In the genomic region with DNA sequence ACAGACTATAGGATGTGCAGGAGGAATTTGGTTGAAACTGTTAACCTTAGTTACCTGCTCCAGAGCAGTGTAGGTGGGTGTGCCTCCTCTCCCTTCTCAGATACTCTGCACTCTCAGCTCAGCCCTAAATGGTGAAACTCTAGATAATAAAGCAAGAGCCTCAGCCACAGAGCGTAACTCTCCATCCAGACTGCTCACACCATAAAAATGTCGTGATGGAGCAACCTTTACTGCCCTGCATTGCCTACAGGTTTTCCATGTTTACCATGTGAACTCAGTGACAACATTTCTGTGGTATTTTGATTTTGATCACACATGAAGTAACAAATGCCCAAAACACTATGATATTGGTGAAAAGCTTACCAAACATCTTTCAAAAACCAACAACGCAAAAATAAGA, we compare ENCODE assay signal across 23 cellular contexts.
DNase-seq lines count a peak whose midpoint lies in the region; ATAC-seq, FAIRE-seq and TF ChIP-seq lines count a peak whose summit lies in the region.
"Had no signal": no experiment of that assay in that cellular context is flagged by ENCODE, and none has a peak within 500 bp of the region (broad histone marks: within the 10 kb centered on the region; RNA-seq: fewer than 3 reads in every experiment).

No MANE protein-coding gene starts in this region.

- DNase-seq in amniotic epithelial cell (ENCODE audit: low read depth) (peak; percentile 13), epithelial cell of esophagus (ENCODE audit: low read depth) (peak; percentile 13), left kidney (ENCODE audit: low read depth, low spot score) (peak; percentile 34), urothelium cell line (ENCODE audit: low spot score) (no peak), NCI-H446 (lab: John Stamatoyannopoulos, UW) (no peak), right cardiac atrium (no peak)
- DNase-seq in activated CD4-positive, alpha-beta memory T cell treated with anti-CD3 and anti-CD28 coated beads, Interleukin-2, amount 10 ng/mL, durations not matched to agents 7 days and 5 days = no peak
- DNase-seq: AML-193; Calu3; CD4-positive, alpha-beta T cell; CD8-positive, alpha-beta T cell; DMS79 treated with DMSO at 0.1 percent for 48 hours; GF-D8 had no signal

- H3K9me3 ChIP-seq in right cardiac atrium (ENCODE audit: control insufficient read depth, low read length) = no peaks in the 10 kb centered on the region
- H3K9me3 ChIP-seq: A549; BLaER1 treated with 17β-estradiol and CSF1 and Interleukin-3, amounts not matched to agents 10 nM and 100 nM; Caco-2 had no signal

- H3K4me1 Mint-ChIP-seq in activated CD4-positive, alpha-beta memory T cell treated with anti-CD3 and anti-CD28 coated beads, Interleukin-2, amount 10 ng/mL, durations not matched to agents 7 days and 5 days = no peaks in the 10 kb centered on the region
- H3K4me1 Mint-ChIP-seq: B cell had no signal

- H3K36me3 Mint-ChIP-seq in activated CD4-positive, alpha-beta memory T cell treated with anti-CD3 and anti-CD28 coated beads, Interleukin-2, amount 10 ng/mL, durations not matched to agents 7 days and 5 days (ENCODE audit: low read depth) = no peaks in the 10 kb centered on the region
- H3K36me3 Mint-ChIP-seq: CD8-positive, alpha-beta T cell had no signal

- WGBS in right cardiac atrium = 96% methylated on average over 3 of the region's 3 CpGs

- H3K27me3 ChIP-seq in right cardiac atrium (ENCODE audit: control insufficient read depth, insufficient read depth) = no peaks in the 10 kb centered on the region
- H3K27me3 ChIP-seq: BLaER1 treated with 17β-estradiol and CSF1 and Interleukin-3, amounts not matched to agents 10 nM and 100 nM had no signal

- TF ChIP-seq CTCF in epithelial cell of esophagus (IDR thresholded peaks at IDR 0.05; ENCODE audit: insufficient read depth, low read depth, low read length, missing control alignments) = no peak

- POLR2A ChIA-PET in activated CD4-positive, alpha-beta memory T cell treated with anti-CD3 and anti-CD28 coated beads, Interleukin-2, amount 10 ng/mL, durations not matched to agents 7 days and 5 days (lab: Charles Lee) = no interaction called here

- ATAC-seq in right cardiac atrium = no peak
- ATAC-seq: A549; CD8-positive, alpha-beta T cell had no signal

- FAIRE-seq in urothelium cell line (lab: Jason Lieb, UNC) = peak; percentile 66
- FAIRE-seq: A549, D721Med, G401.6, GM12891, GM19239 had no signal

- H3K27ac Mint-ChIP-seq in activated CD4-positive, alpha-beta memory T cell treated with anti-CD3 and anti-CD28 coated beads, Interleukin-2, amount 10 ng/mL, durations not matched to agents 7 days and 5 days = no peak overlapping the region
- H3K27ac Mint-ChIP-seq: B cell; CD4-positive, alpha-beta T cell; CD8-positive, alpha-beta T cell had no signal

- no peaks in the 10 kb centered on the region for H3K9me3 Mint-ChIP-seq in activated CD4-positive, alpha-beta memory T cell treated with anti-CD3 and anti-CD28 coated beads, Interleukin-2, amount 10 ng/mL, durations not matched to agents 7 days and 5 days
- H3K9me3 Mint-ChIP-seq: CD4-positive, alpha-beta T cell; CD8-positive, alpha-beta T cell had no signal

- intact Hi-C loops in right cardiac atrium (cut with DNase I) = no loop called here

- CTCF ChIA-PET in activated CD4-positive, alpha-beta memory T cell treated with anti-CD3 and anti-CD28 coated beads, Interleukin-2, amount 10 ng/mL, durations not matched to agents 7 days and 5 days (lab: Charles Lee) = no interaction called here

- no peak overlapping the region for H3K4me3 Mint-ChIP-seq in activated CD4-positive, alpha-beta memory T cell treated with anti-CD3 and anti-CD28 coated beads, Interleukin-2, amount 10 ng/mL, durations not matched to agents 7 days and 5 days
- H3K4me3 Mint-ChIP-seq: B cell; CD4-positive, alpha-beta T cell; CD8-positive, alpha-beta T cell had no signal

- H3K4me3 ChIP-seq in epithelial cell of esophagus (ENCODE audit: low read length) (no peak overlapping the region), right cardiac atrium (ENCODE audit: low read length) (no peak overlapping the region)
- H3K4me3 ChIP-seq: A549; BLaER1 treated with 17β-estradiol and CSF1 and Interleukin-3, amounts not matched to agents 10 nM and 100 nM had no signal

- no peaks in the 10 kb centered on the region for H3K4me1 ChIP-seq in right cardiac atrium (ENCODE audit: control insufficient read depth, insufficient read depth, low read length)
- H3K4me1 ChIP-seq: A549; BLaER1 treated with 17β-estradiol and CSF1 and Interleukin-3, amounts not matched to agents 10 nM and 100 nM had no signal

- no peaks in the 10 kb centered on the region for H3K27me3 Mint-ChIP-seq in activated CD4-positive, alpha-beta memory T cell treated with anti-CD3 and anti-CD28 coated beads, Interleukin-2, amount 10 ng/mL, durations not matched to agents 7 days and 5 days
- H3K27me3 Mint-ChIP-seq: CD4-positive, alpha-beta T cell had no signal

- no peak overlapping the region for H3K27ac ChIP-seq in right cardiac atrium (ENCODE audit: low read length)
- H3K27ac ChIP-seq: 22Rv1; A549; BLaER1 treated with 17β-estradiol and CSF1 and Interleukin-3, amounts not matched to agents 10 nM and 100 nM; C4-2B had no signal

Comparison
In these comparisons a context has a peak if more than half of its experiments do, and no peak if none do; other contexts are left out.
1. DNase-seq: peak in amniotic epithelial cell (single experiment), epithelial cell of esophagus (single experiment) and left kidney (single experiment); none in urothelium cell line (single experiment), NCI-H446 (0 of 2), right cardiac atrium (0 of 3) and activated CD4-positive, alpha-beta memory T cell treated with anti-CD3 and anti-CD28 coated beads, Interleukin-2, amount 10 ng/mL, durations not matched to agents 7 days and 5 days (single experiment).